8 cellular contexts compared by ENCODE assay signal in the genomic region with DNA sequence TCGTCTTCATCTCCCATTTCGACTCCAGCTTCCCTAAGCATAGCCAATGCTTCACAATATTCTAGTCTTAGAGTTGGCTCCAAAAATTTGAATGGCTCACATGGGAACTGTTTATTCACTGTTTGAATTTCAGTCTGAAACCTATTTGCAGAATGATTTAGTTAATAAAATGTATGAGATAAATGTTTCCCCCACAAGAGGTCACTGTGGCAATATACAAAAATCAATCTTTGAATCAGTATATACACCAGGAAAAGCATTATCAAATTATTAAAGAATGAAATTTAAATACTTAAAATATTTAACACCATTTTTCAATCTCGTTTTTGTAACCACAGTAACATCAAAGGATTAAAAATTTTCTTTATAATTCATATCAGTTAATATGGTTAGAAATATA. TPM values are rescaled to one million over a fixed set of nuclear protein-coding genes. Genes with fewer than 3 reads are reported as not detected.
DNase-seq lines count a peak whose midpoint lies in the region; ATAC-seq lines count a peak whose summit lies in the region.

No MANE protein-coding gene starts in this region.

- peak overlapping the region; percentile 63 for H3K27ac Mint-ChIP-seq in activated CD4-positive, alpha-beta T cell treated with anti-CD3 and anti-CD28 coated beads for 36 hours

- intact Hi-C loops in activated CD4-positive, alpha-beta T cell treated with anti-CD3 and anti-CD28 coated beads for 36 hours (cut with DNase I, micrococcal nuclease), result loop anchor here (1.0 to 10.0 kb wide), 8 partner anchors 200 to 1919 kb away; no protein-coding TSS in a partner anchor

- DNase-seq in activated CD4-positive, alpha-beta T cell treated with anti-CD3 and anti-CD28 coated beads for 36 hours, result no peak
- DNase-seq in activated CD4-positive, alpha-beta T cell treated with anti-CD3 and anti-CD28 coated beads, Interleukin-2, amount 50 U/mL, for 48 hours, result no peak
- DNase-seq in NCI-H1694 treated with DMSO at 0.1 percent for 48 hours (lab: John Stamatoyannopoulos, UW), result peak; percentile 69
- peak; percentile 58 for DNase-seq in adipocyte (ENCODE audit: low read depth)
- peak; percentile 47 for DNase-seq in kidney tubule cell (ENCODE audit: low spot score)
- DNase-seq in activated CD4-positive, CD25-positive, alpha-beta regulatory T cell treated with anti-CD3 and anti-CD28 coated beads, Interleukin-2, amount 50 U/mL, for 72 hours, result no peak

- no peaks in the 10 kb centered on the region for H3K9me3 Mint-ChIP-seq in activated CD4-positive, alpha-beta T cell treated with anti-CD3 and anti-CD28 coated beads for 36 hours (ENCODE audit: low read depth)

- H3K27me3 Mint-ChIP-seq in activated CD4-positive, alpha-beta T cell treated with anti-CD3 and anti-CD28 coated beads for 36 hours, result no peaks in the 10 kb centered on the region

- H3K4me1 Mint-ChIP-seq in activated CD4-positive, alpha-beta T cell treated with anti-CD3 and anti-CD28 coated beads for 36 hours, result peaks cover 3% of the 10 kb centered on the region

- H3K9me3 ChIP-seq in adipocyte (ENCODE audit: control insufficient read depth, low read length), result no peaks in the 10 kb centered on the region

- no peak overlapping the region for H3K9ac ChIP-seq in adipocyte (ENCODE audit: low read length)

- no peaks in the 10 kb centered on the region for H3K27me3 ChIP-seq in adipocyte (replicated peaks; ENCODE audit: control insufficient read depth, insufficient read depth, low read length)

- POLR2A ChIA-PET in activated CD4-positive, alpha-beta T cell treated with anti-CD3 and anti-CD28 coated beads for 36 hours (lab: Charles Lee), result interaction anchor here (0.6 kb wide), 1 partner anchor 217 kb away, joined by 3 read pairs; no protein-coding TSS in a partner anchor

- ATAC-seq in activated CD4-positive, alpha-beta T cell treated with anti-CD3 and anti-CD28 coated beads for 36 hours, result peak; percentile 61
- ATAC-seq in HG02840 (IDR thresholded peaks at IDR 0.05; ENCODE audit: low FRiP score, unreplicated experiment) (no peak), GM18873 (IDR thresholded peaks at IDR 0.05; ENCODE audit: low FRiP score, unreplicated experiment) (no peak)

- peaks cover 31% of the 10 kb centered on the region for H3K36me3 ChIP-seq in adipocyte (ENCODE audit: control insufficient read depth, insufficient read depth, low read length, severe bottlenecking)

- peaks cover 16% of the 10 kb centered on the region for H3K36me3 Mint-ChIP-seq in activated CD4-positive, alpha-beta T cell treated with anti-CD3 and anti-CD28 coated beads for 36 hours (ENCODE audit: low read depth)

- H3K4me3 Mint-ChIP-seq in activated CD4-positive, alpha-beta T cell treated with anti-CD3 and anti-CD28 coated beads for 36 hours, result no peak overlapping the region

- CTCF ChIA-PET in activated CD4-positive, alpha-beta T cell treated with anti-CD3 and anti-CD28 coated beads for 36 hours (lab: Charles Lee), result interaction anchor here (0.5 to 3.2 kb wide), 3 partner anchors 460 to 507 kb away, joined by 3 to 80 read pairs (median 5); no protein-coding TSS in a partner anchor

- no peaks in the 10 kb centered on the region for H3K4me1 ChIP-seq in adipocyte (ENCODE audit: control insufficient read depth, insufficient read depth, low read length)

- no peak overlapping the region for H3K4me3 ChIP-seq in adipocyte (ENCODE audit: low read length)

RNA-seq across cellular contexts. Expression of a gene that starts 40.0 kb away (rescaled TPM):
- 100 to 1,000 TPM; 228 to 276 TPM for total RNA-seq in activated CD4-positive, alpha-beta T cell treated with anti-CD3 and anti-CD28 coated beads for 36 hours

Comparison
In these comparisons a context has a peak if more than half of its experiments do, and no peak if none do; other contexts are left out.
1. DNase-seq: peak in NCI-H1694 treated with DMSO at 0.1 percent for 48 hours (single experiment), adipocyte (single experiment) and kidney tubule cell (single experiment); none in activated CD4-positive, alpha-beta T cell treated with anti-CD3 and anti-CD28 coated beads for 36 hours (single experiment), activated CD4-positive, alpha-beta T cell treated with anti-CD3 and anti-CD28 coated beads, Interleukin-2, amount 50 U/mL, for 48 hours (0 of 2) and activated CD4-positive, CD25-positive, alpha-beta regulatory T cell treated with anti-CD3 and anti-CD28 coated beads, Interleukin-2, amount 50 U/mL, for 72 hours (single experiment).